ENCODE assay signal across 8 cellular contexts in genomic region chr17:45246861-45247428, GRCh38. TPM values are rescaled to one million over a fixed set of nuclear protein-coding genes. Genes with fewer than 3 reads are reported as not detected.
A peak's percentile ranks its signal among the peaks of the same experiment; 100 is the strongest.
DNase-seq lines count a peak whose midpoint lies in the region; ATAC-seq, FAIRE-seq and TF ChIP-seq lines count a peak whose summit lies in the region.

No MANE protein-coding gene starts in this region.

- ATAC-seq in HG02943 (IDR thresholded peaks at IDR 0.05; ENCODE audit: low read depth, unreplicated experiment) (peak; percentile 8), T-cell (replicated peaks in 1 of 4) (peak; percentile 46 to 52 (median 48)), HG03045 (IDR thresholded peaks at IDR 0.05; ENCODE audit: unreplicated experiment) (no peak), HG02973 (IDR thresholded peaks at IDR 0.05; ENCODE audit: unreplicated experiment) (no peak)

- peak overlapping the region; percentile 91 for H3K27ac ChIP-seq in C4-2B
- H3K27ac ChIP-seq in esophagus muscularis mucosa (replicated peaks in 1 of 4), result peak overlapping the region; percentile 39 to 72 (median 68)
- peak overlapping the region; percentile 65 for H3K27ac ChIP-seq in neural progenitor cell

- no peaks in the 10 kb centered on the region for H3K9me3 ChIP-seq in esophagus muscularis mucosa
- no peaks in the 10 kb centered on the region for H3K9me3 ChIP-seq in neural progenitor cell (ENCODE audit: low read depth)

- peaks cover 0 to 4% (median 0%) of the 10 kb centered on the region in 4 donors for H3K27me3 ChIP-seq in esophagus muscularis mucosa
- no peaks in the 10 kb centered on the region for H3K27me3 ChIP-seq in neural progenitor cell

- H3K9me3 Mint-ChIP-seq in T-cell (no peaks in the 10 kb centered on the region), neural progenitor cell (no peaks in the 10 kb centered on the region)

- TF ChIP-seq CTCF in C4-2B (conservative IDR thresholded peaks at IDR 0.05) (peak; percentile 81), esophagus muscularis mucosa (IDR thresholded peaks at IDR 0.05) (peak; percentile 37 to 50 (median 39)), neural progenitor cell (IDR thresholded peaks at IDR 0.05) (peak; percentile 76)

- CTCF ChIA-PET in T-cell (lab: Charles Lee), result interaction anchor here in 1 of 2 donors (0.6 to 1.9 kb wide), 6 partner anchors 10 to 111 kb away, joined by 3 to 14 read pairs (median 4); partner anchors contain the start of gene ACBD4

- H3K36me3 Mint-ChIP-seq in T-cell (peaks cover 21% of the 10 kb centered on the region), neural progenitor cell (no peaks in the 10 kb centered on the region)

- peak overlapping the region; percentile 92 for H3K27ac Mint-ChIP-seq in T-cell
- peak overlapping the region; percentile 60 for H3K27ac Mint-ChIP-seq in neural progenitor cell

- peaks cover 0 to 43% (median 26%) of the 10 kb centered on the region in 4 donors for H3K36me3 ChIP-seq in esophagus muscularis mucosa
- H3K36me3 ChIP-seq in neural progenitor cell, result no peaks in the 10 kb centered on the region

- 6% methylated on average over 7 of the region's 33 CpGs for WGBS in esophagus muscularis mucosa

- peaks cover 16% of the 10 kb centered on the region for H3K79me2 ChIP-seq in neural progenitor cell (ENCODE audit: low read depth)

- no peak for TF ChIP-seq EP300 in esophagus muscularis mucosa (IDR thresholded peaks at IDR 0.05)

- no peak for FAIRE-seq in frontal cortex (lab: Jason Lieb, UNC)

- H3K4me1 ChIP-seq in esophagus muscularis mucosa (peaks cover 18 to 27% (median 23%) of the 10 kb centered on the region in 4 donors), neural progenitor cell (peaks cover 5% of the 10 kb centered on the region)

- H3K27me3 Mint-ChIP-seq in T-cell (no peaks in the 10 kb centered on the region), neural progenitor cell (ENCODE audit: insufficient read depth, low read depth) (peaks cover 19% of the 10 kb centered on the region)

- H3K9ac ChIP-seq in neural progenitor cell, result no peak overlapping the region

- H2AFZ ChIP-seq in neural progenitor cell (replicated peaks), result peak overlapping the region; percentile 65

- H3K4me1 Mint-ChIP-seq in T-cell (peaks cover 55 to 69% (median 62%) of the 10 kb centered on the region in 3 donors), neural progenitor cell (peaks cover 10% of the 10 kb centered on the region)

- DNase-seq in T-cell, result peak in 29 of 34 experiments; percentile 51 to 89 (median 82)
- DNase-seq in esophagus muscularis mucosa (ENCODE audit: extremely low spot score), result no peak
- DNase-seq in neural progenitor cell (ENCODE audit: low spot score), result peak; percentile 89
- DNase-seq in frontal cortex (ENCODE audit: low spot score in 2 of 2), result no peak

- peak overlapping the region; percentile 87 to 90 (median 89) for H3K4me3 Mint-ChIP-seq in T-cell
- H3K4me3 Mint-ChIP-seq in neural progenitor cell, result peak overlapping the region; percentile 91

- peaks cover 21% of the 10 kb centered on the region for H3F3A ChIP-seq in neural progenitor cell (ENCODE audit: low read depth)

- H4K20me1 ChIP-seq in neural progenitor cell (ENCODE audit: low read depth), result peaks cover 8% of the 10 kb centered on the region

- H3K4me2 ChIP-seq in neural progenitor cell, result peak overlapping the region; percentile 72

- peak overlapping the region; percentile 54 to 68 (median 60) for H3K4me3 ChIP-seq in esophagus muscularis mucosa
- H3K4me3 ChIP-seq in neural progenitor cell, result peak overlapping the region; percentile 77

- POLR2A ChIA-PET in T-cell (lab: Charles Lee), result interaction anchor here (0.6 to 1.1 kb wide), 2 partner anchors 8 to 30 kb away, joined by 3 to 5 read pairs; no protein-coding TSS in a partner anchor

- no peak for TF ChIP-seq POLR2A in esophagus muscularis mucosa (IDR thresholded peaks at IDR 0.05; ENCODE audit: low read depth)

- intact Hi-C loops in esophagus muscularis mucosa (cut with DNase I), result no loop called here

RNA-seq across cellular contexts. Expression of gene SPATA32, which starts 14.9 kb away (rescaled TPM):
- total RNA-seq in T-cell (under 1 TPM in 4 of 5 donors, not detected in 1; 0.37 to 0.55 (median 0.42) TPM), esophagus muscularis mucosa (not detected), neural progenitor cell (ENCODE audit: low replicate concordance) (not detected in 2 replicates), frontal cortex (not detected)

RNA-seq across cellular contexts. Expression of gene FMNL1, which starts 25.3 kb away (rescaled TPM):
- total RNA-seq in T-cell (100 to 1,000 TPM; 362 to 473 (median 457) TPM), esophagus muscularis mucosa (10 to 100 TPM; 11.0 to 26.7 (median 19.6) TPM), neural progenitor cell (ENCODE audit: low replicate concordance) (2.0 and 2.4 TPM in 2 replicates), frontal cortex (4.1 TPM)

Comparison
In these comparisons a context has a peak if more than half of its experiments do, and no peak if none do; other contexts are left out.
1. ATAC-seq: peak in HG02943 (single experiment) and T-cell (4 of 4); none in HG03045 (single experiment) and HG02973 (single experiment).
2. DNase-seq: peak in T-cell (29 of 34) and neural progenitor cell (single experiment); none in esophagus muscularis mucosa (single experiment) and frontal cortex (0 of 2).
3. RNA of gene FMNL1, which starts 25.3 kb away (total RNA-seq): 362 to 473 TPM in T-cell; 11.0 to 26.7 TPM in esophagus muscularis mucosa, 4.1 TPM in frontal cortex (single experiment) and 2.0 to 2.4 TPM in neural progenitor cell; every median in the first group is over 10 times any median in the second.
4. Peak in every context shown above with its lines, with median percentiles within 50 percentile points of each other: H3K27ac ChIP-seq and CTCF ChIP-seq.